Comparison of ENCODE assay signal across 18 cellular contexts in genomic region chr3:86547697-86548096, GRCh38.
DNase-seq lines count a peak whose midpoint lies in the region; ATAC-seq lines count a peak whose summit lies in the region.
"Had no signal": no experiment of that assay in that cellular context is flagged by ENCODE, and none has a peak within 500 bp of the region (broad histone marks: within the 10 kb centered on the region; RNA-seq: fewer than 3 reads in every experiment).

No MANE protein-coding gene starts in this region.

- H3K27me3 Mint-ChIP-seq in stimulated activated naive B cell treated with anti-CD40 and anti-IgM and Interleukin-4, amounts not matched to agents 10 μg/mL and 1 μg/mL and 100 μg/mL, for 72 hours: no peaks in the 10 kb centered on the region
- H3K27me3 Mint-ChIP-seq: CD4-positive, CD25-positive, alpha-beta regulatory T cell had no signal

- no peak for ATAC-seq in stimulated activated naive B cell treated with anti-CD40 and anti-IgM and Interleukin-4, amounts not matched to agents 10 μg/mL and 1 μg/mL and 100 μg/mL, for 72 hours (replicated peaks)
- ATAC-seq: SK-N-SH treated with all-trans-retinoic acid at 6 μM for 48 hours had no signal

- H3K4me3 ChIP-seq in H7 (ENCODE audit: insufficient read depth, low read depth, low read length) (no peak overlapping the region), iPS DF 6.9 (ENCODE audit: low read length) (no peak overlapping the region)

- H3K4me1 ChIP-seq in iPS DF 6.9 (ENCODE audit: control insufficient read depth, insufficient read depth, low read length): peaks cover 4% of the 10 kb centered on the region; the same call in 1 of the 2 replicates

- peaks cover 0 to 2% of the 10 kb centered on the region in 2 donors for H3K9me3 Mint-ChIP-seq in stimulated activated naive B cell treated with anti-CD40 and anti-IgM and Interleukin-4, amounts not matched to agents 10 μg/mL and 1 μg/mL and 100 μg/mL, for 72 hours

- H3K27ac ChIP-seq in iPS DF 6.9 (ENCODE audit: low read length): no peak overlapping the region
- no peak overlapping the region for H3K27ac ChIP-seq in substantia nigra (ENCODE audit: low read depth, low read length, poor library complexity, severe bottlenecking)

- H3K27me3 ChIP-seq in H7 (ENCODE audit: control insufficient read depth, insufficient read depth, low read length) (no peaks in the 10 kb centered on the region), iPS DF 6.9 (ENCODE audit: control insufficient read depth, insufficient read depth, low read length) (no peaks in the 10 kb centered on the region)

- H3K36me3 ChIP-seq in H7 (replicated peaks; ENCODE audit: control insufficient read depth, insufficient read depth, low read length) (no peaks in the 10 kb centered on the region), iPS DF 6.9 (ENCODE audit: control insufficient read depth, insufficient read depth, low read length) (no peaks in the 10 kb centered on the region)

- H3K9me3 ChIP-seq in iPS DF 6.9 (ENCODE audit: control insufficient read depth, insufficient read depth, low read length): no peaks in the 10 kb centered on the region

- H3K27ac Mint-ChIP-seq in stimulated activated naive B cell treated with anti-CD40 and anti-IgM and Interleukin-4, amounts not matched to agents 10 μg/mL and 1 μg/mL and 100 μg/mL, for 72 hours: no peak overlapping the region
- H3K27ac Mint-ChIP-seq: CD4-positive, CD25-positive, alpha-beta regulatory T cell had no signal

- H3K4me1 Mint-ChIP-seq in stimulated activated naive B cell treated with anti-CD40 and anti-IgM and Interleukin-4, amounts not matched to agents 10 μg/mL and 1 μg/mL and 100 μg/mL, for 72 hours: no peaks in the 10 kb centered on the region
- H3K4me1 Mint-ChIP-seq: CD4-positive, CD25-positive, alpha-beta regulatory T cell had no signal

- no peak overlapping the region for H3K4me3 Mint-ChIP-seq in stimulated activated naive B cell treated with anti-CD40 and anti-IgM and Interleukin-4, amounts not matched to agents 10 μg/mL and 1 μg/mL and 100 μg/mL, for 72 hours
- H3K4me3 Mint-ChIP-seq: CD4-positive, CD25-positive, alpha-beta regulatory T cell had no signal

- no peaks in the 10 kb centered on the region for H3K36me3 Mint-ChIP-seq in stimulated activated naive B cell treated with anti-CD40 and anti-IgM and Interleukin-4, amounts not matched to agents 10 μg/mL and 1 μg/mL and 100 μg/mL, for 72 hours
- H3K36me3 Mint-ChIP-seq: CD4-positive, CD25-positive, alpha-beta regulatory T cell had no signal

- no CpG with 5 or more reads among the region's 2 CpGs for WGBS in iPS DF 6.9 (ENCODE audit: insufficient coverage, insufficient read length)

- DNase-seq in COLO668 (lab: John Stamatoyannopoulos, UW; ENCODE audit: unreplicated experiment) (peak; percentile 21), H7 (peak; percentile 54), NCI-H526 (lab: John Stamatoyannopoulos, UW) (peak; percentile 65 to 76), iPS DF 6.9 (ENCODE audit: low read depth, low spot score) (peak; percentile 76), NCI-H187 (lab: John Stamatoyannopoulos, UW) (no peak), substantia nigra (lab: John Stamatoyannopoulos, UW) (no peak)
- DNase-seq in stimulated activated naive B cell treated with anti-CD40 and anti-IgM and Interleukin-4, amounts not matched to agents 10 μg/mL and 1 μg/mL and 100 μg/mL, for 72 hours: no peak
- DNase-seq: ACHN; Calu3; CD4-positive, CD25-positive, alpha-beta regulatory T cell; DMS79 treated with DMSO at 0.1 percent for 48 hours; GDM1; IMR-90; NCI-H187 treated with DMSO at 0.1 percent for 48 hours; NCI-H2227 treated with DMSO at 0.1 percent for 48 hours; NCI-H82; SHP77 had no signal

Comparison
In these comparisons a context has a peak if more than half of its experiments do, and no peak if none do; other contexts are left out.
1. DNase-seq: peak in COLO668 (single experiment), H7 (single experiment), NCI-H526 (2 of 2) and iPS DF 6.9 (single experiment); none in NCI-H187 (0 of 2), substantia nigra (0 of 49) and stimulated activated naive B cell treated with anti-CD40 and anti-IgM and Interleukin-4, amounts not matched to agents 10 μg/mL and 1 μg/mL and 100 μg/mL, for 72 hours (single experiment).